In the genomic region with DNA sequence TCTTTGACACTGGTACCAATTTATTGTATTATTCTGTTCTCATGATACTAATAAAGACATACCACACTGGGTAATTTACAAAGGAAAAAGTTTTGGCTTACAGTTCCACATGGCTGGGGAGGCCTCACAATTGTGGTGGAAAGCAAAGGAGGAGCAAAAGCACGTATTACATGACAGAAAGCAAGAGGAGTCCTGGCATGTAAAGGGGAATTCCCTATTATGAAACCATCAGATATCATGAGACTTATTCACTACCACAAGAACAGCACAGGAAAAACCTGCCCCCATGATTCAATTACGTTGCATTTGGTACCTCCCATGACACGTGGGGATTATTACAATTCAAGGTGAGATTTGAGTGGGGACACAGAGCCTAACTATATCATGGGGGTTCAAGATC, we compare ENCODE assay signal across 20 cellular contexts. TPM values are rescaled to one million over a fixed set of nuclear protein-coding genes. Genes with fewer than 3 reads are reported as not detected.
DNase-seq lines count a peak whose midpoint lies in the region; ATAC-seq, FAIRE-seq and TF ChIP-seq lines count a peak whose summit lies in the region.
"Had no signal": no experiment of that assay in that cellular context is flagged by ENCODE, and none has a peak within 500 bp of the region (broad histone marks: within the 10 kb centered on the region; RNA-seq: fewer than 3 reads in every experiment).

No MANE protein-coding gene starts in this region.

- in situ Hi-C loops in HepG2 (cut with HindIII; ENCODE audit: extremely low pct_ligation_motif_present, low pct_unique_long_range_greater_than_20kb) = no loop called here
- in situ Hi-C loops in brain microvascular endothelial cell (cut with HindIII; ENCODE audit: low pct_ligation_motif_present, low sequenced_read_pairs) = no loop called here

- H3K27ac ChIP-seq in HepG2 (ENCODE audit: extremely low read length, insufficient read depth, low read length) (no peak overlapping the region), right lobe of liver (no peak overlapping the region), brain microvascular endothelial cell (no peak overlapping the region)
- H3K27ac ChIP-seq: KMS-11 had no signal

- no peak overlapping the region for H2AFZ ChIP-seq in HepG2 (ENCODE audit: low read length)

- H3K36me3 ChIP-seq in HepG2 (replicated peaks in 1 of 2; ENCODE audit: control insufficient read depth in 1 of 2, insufficient read depth in 2 of 2, low read length in 2 of 2) (no peaks in the 10 kb centered on the region), right lobe of liver (no peaks in the 10 kb centered on the region), brain microvascular endothelial cell (replicated peaks) (no peaks in the 10 kb centered on the region)

- intact Hi-C loops in HepG2 (cut with micrococcal nuclease; ENCODE audit: unreplicated experiment) = no loop called here
- intact Hi-C loops in right lobe of liver (cut with DNase I) = no loop called here

- H3K4me2 ChIP-seq in HepG2 (ENCODE audit: low read depth, low read length) = no peak overlapping the region
- H3K4me2 ChIP-seq: KMS-11 had no signal

- DNase-seq in HepG2 (ENCODE audit: low spot score) (no peak), right lobe of liver (no peak), brain microvascular endothelial cell (peak; percentile 25), fibroblast of pulmonary artery (ENCODE audit: low read depth) (peak; percentile 51), NCI-H524 treated with DMSO at 0.1 percent for 48 hours (lab: John Stamatoyannopoulos, UW) (no peak), amniotic stem cell (lab: John Stamatoyannopoulos, UW) (no peak)
- DNase-seq in stimulated activated CD4-positive, alpha-beta T cell treated with anti-CD3 and anti-CD28 coated beads, Interleukin-4, amount 100 ng/mL, for 1 hour = no peak
- DNase-seq: ACHN, AML-193, COR-L47, DMS153, NCI-H1092, NCI-H146, NCI-H2081 treated with DMSO at 0.1 percent for 48 hours, NCI-H510A treated with DMSO at 0.1 percent for 48 hours had no signal

- POLR2A ChIA-PET in HepG2 (lab: Yijun Ruan, JAX) = no interaction called here

- CTCF ChIA-PET in HepG2 (lab: Yijun Ruan, JAX; ENCODE audit: low intra/inter-chr PET ratio, low total read pairs) = no interaction called here

- TF ChIP-seq POLR2A in HepG2 (IDR thresholded peaks at IDR 0.05; ENCODE audit: insufficient read depth in 1 of 2, low read depth in 2 of 2, low read length in 2 of 2) (no peak), right lobe of liver (IDR thresholded peaks at IDR 0.05) (no peak)

- TF ChIP-seq EP300 in HepG2 (IDR thresholded peaks at IDR 0.05; ENCODE audit: low read depth in 2 of 2, low read length in 2 of 2) = no peak
- no peak for TF ChIP-seq EP300 in HepG2 (CRISPR knock-in tag; IDR thresholded peaks at IDR 0.05; ENCODE audit: borderline replicate concordance)

- no peak for FAIRE-seq in HepG2 (lab: Jason Lieb, UNC)
- FAIRE-seq: H54 had no signal

- ATAC-seq in HepG2 (no peak), right lobe of liver (no peak)
- ATAC-seq: Right ventricle myocardium inferior had no signal

- no peaks in the 10 kb centered on the region for H3K79me2 ChIP-seq in HepG2 (ENCODE audit: insufficient read depth, low read length)

- H3K4me1 ChIP-seq in HepG2 (ENCODE audit: insufficient read depth, low read length) = no peaks in the 10 kb centered on the region
- H3K4me1 ChIP-seq in right lobe of liver = peaks cover 0 to 2% (median 0%) of the 10 kb centered on the region in 4 donors

- H3K9me3 ChIP-seq in HepG2 (ENCODE audit: low read length) (no peaks in the 10 kb centered on the region), right lobe of liver (no peaks in the 10 kb centered on the region)

- no peak overlapping the region for H3K4me3 ChIP-seq in HepG2 (replicated peaks in 1 of 3; ENCODE audit: insufficient read depth in 1 of 3, low read depth in 2 of 3, low read length in 3 of 3)
- H3K4me3 ChIP-seq in right lobe of liver = no peak overlapping the region
- H3K4me3 ChIP-seq in brain microvascular endothelial cell (ENCODE audit: low read depth, low read length) = no peak overlapping the region
- H3K4me3 ChIP-seq in fibroblast of pulmonary artery (replicated peaks; ENCODE audit: low read depth, low read length) = no peak overlapping the region

- WGBS in HepG2 (ENCODE audit: low lambda C conversion rate) = 4% methylated on average over 3 of the region's 3 CpGs
- WGBS in right lobe of liver (ENCODE audit: insufficient coverage, low coverage, low lambda C conversion rate, missing lambda C conversion rate) = 36% methylated on average over 3 of the region's 3 CpGs

- no peaks in the 10 kb centered on the region for H4K20me1 ChIP-seq in HepG2 (ENCODE audit: insufficient read depth, low read length)

- H3K9ac ChIP-seq in HepG2 (ENCODE audit: insufficient read depth, low read depth, low read length) = no peak overlapping the region
- H3K9ac ChIP-seq: KMS-11 had no signal

- TF ChIP-seq CTCF in HepG2 (CRISPR knock-in tag; IDR thresholded peaks at IDR 0.05) (no peak), right lobe of liver (IDR thresholded peaks at IDR 0.05) (no peak), brain microvascular endothelial cell (IDR thresholded peaks at IDR 0.05; ENCODE audit: low read depth, low read length, missing control alignments) (no peak), fibroblast of pulmonary artery (IDR thresholded peaks at IDR 0.05; ENCODE audit: low read length, missing control alignments) (no peak)

- H3K27me3 ChIP-seq in HepG2 (ENCODE audit: control insufficient read depth in 1 of 2, insufficient read depth in 2 of 2, low read length in 2 of 2) = no peaks in the 10 kb centered on the region
- H3K27me3 ChIP-seq in right lobe of liver = no peaks in the 10 kb centered on the region
- H3K27me3 ChIP-seq in brain microvascular endothelial cell (replicated peaks) = no peaks in the 10 kb centered on the region

- no TSS peak for BruUV-seq in HepG2 (replicated peaks; lab: Mats Ljungman, UMichigan)

- no peak for TF ChIP-seq RAD21 in HepG2 (CRISPR knock-in tag; IDR thresholded peaks at IDR 0.05)

TF ChIP-seq in HepG2, 621 proteins besides CTCF, POLR2A, EP300 and RAD21:
- TF ChIP-seq ZNF180 (CRISPR knock-in tag; IDR thresholded peaks at IDR 0.05; ENCODE audit: borderline replicate concordance, low read depth) = no peak
- peak; percentile 61; the same call in 1 of the 2 replicates for TF ChIP-seq ZNF431 (CRISPR knock-in tag; IDR thresholded peaks at IDR 0.05; ENCODE audit: borderline replicate concordance, low read depth)

RNA-seq across cellular contexts. Expression of gene SLC22A2, which starts 43.4 kb away (rescaled TPM):
- total RNA-seq in HepG2 (2016; rRNA removed; fragmentation: Illumina TruSeq; extraction: Trizol) (not detected in 2 replicates), right lobe of liver (not detected)
- total RNA-seq in HepG2 (2016; cell fraction: cytosol; rRNA removed; fragmentation: Illumina TruSeq; extraction: Trizol; ENCODE audit: low read depth) = not detected in 2 replicates
- not detected in 2 replicates for total RNA-seq in HepG2 (2016; cell fraction: insoluble cytoplasmic fraction; rRNA removed; fragmentation: Illumina TruSeq; extraction: Trizol)
- total RNA-seq in HepG2 (2016; cell fraction: membrane; rRNA removed; fragmentation: Illumina TruSeq; extraction: Trizol) = not detected in 2 replicates
- not detected in 2 replicates for total RNA-seq in HepG2 (2016; cell fraction: nucleus; rRNA removed; fragmentation: Illumina TruSeq; extraction: Trizol)
- polyA plus RNA-seq in HepG2 (2011; rRNA removed) = not detected in 2 replicates
- polyA plus RNA-seq in HepG2 (2011; cell fraction: cytosol; rRNA removed) = not detected in 2 replicates
- not detected in 2 replicates for polyA plus RNA-seq in HepG2 (2011; cell fraction: nucleus; rRNA removed)
- not detected in 2 replicates for polyA plus RNA-seq in HepG2 (2012)
- not detected in 2 replicates for polyA plus RNA-seq in HepG2 (2016; cell fraction: cytosol; fragmentation: Illumina TruSeq; extraction: Trizol; ENCODE audit: low read depth)
- polyA plus RNA-seq in HepG2 (2016; cell fraction: insoluble cytoplasmic fraction; fragmentation: Illumina TruSeq; extraction: Trizol; ENCODE audit: low read depth) = not detected in 2 replicates
- not detected in 2 replicates for polyA plus RNA-seq in HepG2 (2016; cell fraction: membrane; fragmentation: Illumina TruSeq; extraction: Trizol; ENCODE audit: low read depth)
- polyA plus RNA-seq in HepG2 (2016; cell fraction: nucleus; fragmentation: Illumina TruSeq; extraction: Trizol; ENCODE audit: insufficient read depth, low read depth) = not detected in 2 replicates
- polyA minus RNA-seq in HepG2 (2011; rRNA and poly(A)+ RNA removed; ENCODE audit: low replicate concordance) = not detected in 2 replicates
- polyA minus RNA-seq in HepG2 (2011; cell fraction: cytosol; rRNA and poly(A)+ RNA removed) = not detected in 2 replicates
- polyA minus RNA-seq in HepG2 (2011; cell fraction: nucleus; rRNA and poly(A)+ RNA removed) = not detected in 2 replicates
- total RNA-seq: M059J, Right ventricle myocardium inferior had no signal
- polyA plus RNA-seq: CD14-positive monocyte had no signal

Comparison
In these comparisons a context has a peak if more than half of its experiments do, and no peak if none do; other contexts are left out.
1. DNase-seq: peak in brain microvascular endothelial cell (single experiment) and fibroblast of pulmonary artery (single experiment); none in HepG2 (single experiment), right lobe of liver (0 of 3), stimulated activated CD4-positive, alpha-beta T cell treated with anti-CD3 and anti-CD28 coated beads, Interleukin-4, amount 100 ng/mL, for 1 hour (single experiment), NCI-H524 treated with DMSO at 0.1 percent for 48 hours (single experiment) and amniotic stem cell (single experiment).